Comparison of ENCODE assay signal across 7 cellular contexts in genomic region chr12:32671930-32672785, GRCh38. TPM values are rescaled to one million over a fixed set of nuclear protein-coding genes. Genes with fewer than 3 reads are reported as not detected.
A peak's percentile ranks its signal among the peaks of the same experiment; 100 is the strongest.
DNase-seq lines count a peak whose midpoint lies in the region; ATAC-seq and TF ChIP-seq lines count a peak whose summit lies in the region.

No MANE protein-coding gene starts in this region.

- no peak overlapping the region for H3K14ac ChIP-seq in IMR-90 (replicated peaks; ENCODE audit: low read depth, low read length)

- no peak overlapping the region for H2AK5ac ChIP-seq in IMR-90 (ENCODE audit: low read depth, low read length)

- H3K27ac ChIP-seq in IMR-90 (ENCODE audit: insufficient read depth, low read length) (no peak overlapping the region), mammary epithelial cell (ENCODE audit: insufficient read depth, low read depth, low read length) (no peak overlapping the region), upper lobe of right lung (no peak overlapping the region)

- CTCF ChIA-PET in IMR-90 (lab: Yijun Ruan, JAX): interaction anchor here (0.7 to 1.9 kb wide), 5 partner anchors 9 to 307 kb away, joined by 3 to 14 read pairs (median 5); no protein-coding TSS in a partner anchor
- CTCF ChIA-PET in mammary epithelial cell (lab: Charles Lee; ENCODE audit: low non-redundant PET): no interaction called here

- peak; percentile 65 for DNase-seq in GM12865 (ENCODE audit: low read depth)
- peak; percentile 83 for DNase-seq in IMR-90
- DNase-seq in NOMO-1 (lab: John Stamatoyannopoulos, UW; ENCODE audit: unreplicated experiment in 2 of 2): peak; percentile 40 to 61
- peak; percentile 37 for DNase-seq in mammary epithelial cell
- DNase-seq in kidney glomerular epithelial cell (lab: John Stamatoyannopoulos, UW): peak; percentile 40
- DNase-seq in upper lobe of right lung: no peak
- no peak for DNase-seq in activated CD4-positive, CD25-positive, alpha-beta regulatory T cell (lab: John Stamatoyannopoulos, UW)

- H3K4me3 ChIP-seq in GM12865 (ENCODE audit: low read depth, low read length) (no peak overlapping the region), IMR-90 (ENCODE audit: insufficient read depth, low read depth, low read length) (no peak overlapping the region), mammary epithelial cell (replicated peaks in 1 of 3; ENCODE audit: insufficient read depth in 1 of 3, low read depth in 2 of 3, low read length in 3 of 3) (no peak overlapping the region), upper lobe of right lung (no peak overlapping the region)

- TF ChIP-seq POLR2A in IMR-90 (IDR thresholded peaks at IDR 0.05; ENCODE audit: low read depth, low read length): no peak

- H3K4me1 ChIP-seq in IMR-90 (ENCODE audit: control insufficient read depth, insufficient read depth, low read length) (no peaks in the 10 kb centered on the region), mammary epithelial cell (ENCODE audit: insufficient read depth, low read length) (no peaks in the 10 kb centered on the region), upper lobe of right lung (no peaks in the 10 kb centered on the region)

- H3K27me3 ChIP-seq in IMR-90 (ENCODE audit: control insufficient read depth, insufficient read depth, low read length) (no peaks in the 10 kb centered on the region), mammary epithelial cell (ENCODE audit: insufficient read depth, low read length) (no peaks in the 10 kb centered on the region), upper lobe of right lung (no peaks in the 10 kb centered on the region)

- POLR2A ChIA-PET in IMR-90 (lab: Charles Lee; ENCODE audit: unreplicated experiment): no interaction called here

- no peak overlapping the region for H4K91ac ChIP-seq in IMR-90 (ENCODE audit: insufficient read depth, low read depth, low read length)

- no peaks in the 10 kb centered on the region for H3K9me1 ChIP-seq in IMR-90 (ENCODE audit: insufficient read depth, low read length)

- H3K4me2 ChIP-seq in IMR-90 (ENCODE audit: low read depth, low read length) (no peak overlapping the region), mammary epithelial cell (ENCODE audit: insufficient read depth, low read depth, low read length) (no peak overlapping the region)

- no peak overlapping the region for H2BK15ac ChIP-seq in IMR-90 (ENCODE audit: low read depth, low read length)

- no peak overlapping the region for H2BK5ac ChIP-seq in IMR-90 (ENCODE audit: low read depth, low read length, poor library complexity, severe bottlenecking)

- no peak overlapping the region for H2AK9ac ChIP-seq in IMR-90 (replicated peaks; ENCODE audit: low read depth, low read length, poor library complexity)

- H4K5ac ChIP-seq in IMR-90 (ENCODE audit: low read depth, low read length): no peak overlapping the region

- H2AFZ ChIP-seq in IMR-90 (replicated peaks; ENCODE audit: low read length, poor library complexity) (no peak overlapping the region), mammary epithelial cell (ENCODE audit: low read depth, low read length) (no peak overlapping the region)

- no TSS peak for BruUV-seq in IMR-90 (replicated peaks; lab: Mats Ljungman, UMichigan)
- BruUV-seq in mammary epithelial cell (replicated peaks; lab: Mats Ljungman, UMichigan): no TSS peak

- TF ChIP-seq RAD21 in IMR-90 (IDR thresholded peaks at IDR 0.05; ENCODE audit: low read length): peak; percentile 83

- intact Hi-C loops in IMR-90 (cut with micrococcal nuclease): loop anchor here (1.0 to 5.0 kb wide), 4 partner anchors 217 to 1015 kb away; partner anchors contain the start of gene ETFBKMT
- intact Hi-C loops in mammary epithelial cell (cut with micrococcal nuclease): loop anchor here (1.0 to 10.0 kb wide), 6 partner anchors 217 to 1019 kb away; partner anchors contain the start of gene PKP2
- intact Hi-C loops in upper lobe of right lung (cut with DNase I): loop anchor here (10.0 kb wide), 1 partner anchor 307 kb away; no protein-coding TSS in a partner anchor

- no peak overlapping the region for H2BK20ac ChIP-seq in IMR-90 (ENCODE audit: low read depth, low read length)

- no peak overlapping the region for H3K23ac ChIP-seq in IMR-90 (ENCODE audit: low read depth, low read length)

- in situ Hi-C loops in IMR-90 (cut with MboI; ENCODE audit: low sequenced_read_pairs): loop anchor here (5.0 kb wide), 1 partner anchor 300 kb away; no protein-coding TSS in a partner anchor
- in situ Hi-C loops in mammary epithelial cell (cut with MboI; ENCODE audit: low sequenced_read_pairs in 2 of 2): loop anchor here (25.0 kb wide), 2 partner anchors 310 to 1010 kb away; partner anchors contain the start of gene ETFBKMT (in 1 of the 2)

- H3K36me3 ChIP-seq in IMR-90 (ENCODE audit: control insufficient read depth, insufficient read depth, low read length) (no peaks in the 10 kb centered on the region), mammary epithelial cell (ENCODE audit: insufficient read depth, low read length) (no peaks in the 10 kb centered on the region), upper lobe of right lung (no peaks in the 10 kb centered on the region)

- dilution Hi-C loops in IMR-90 (cut with HindIII; ENCODE audit: low sequenced_read_pairs, unreplicated experiment): no loop called here
- dilution Hi-C loops in mammary epithelial cell (cut with HindIII; ENCODE audit: low sequenced_read_pairs): no loop called here

- H3K4ac ChIP-seq in IMR-90 (ENCODE audit: low read depth, low read length): no peak overlapping the region

- no peaks in the 10 kb centered on the region for H3K79me1 ChIP-seq in IMR-90 (ENCODE audit: low read depth in 1 of 2, low read length in 2 of 2)

- no peaks in the 10 kb centered on the region for H4K20me1 ChIP-seq in IMR-90 (ENCODE audit: insufficient read depth, low read length)
- no peaks in the 10 kb centered on the region for H4K20me1 ChIP-seq in mammary epithelial cell (ENCODE audit: insufficient read depth, low read length)

- TF ChIP-seq CTCF in GM12865 (IDR thresholded peaks at IDR 0.05; ENCODE audit: insufficient read depth, low read depth, low read length, missing control alignments) (peak; percentile 55), IMR-90 (conservative IDR thresholded peaks at IDR 0.05; ENCODE audit: low read depth, low read length) (peak; percentile 77), mammary epithelial cell (conservative IDR thresholded peaks at IDR 0.05 in 1 of 2, IDR thresholded peaks at IDR 0.05 in 1 of 2; ENCODE audit: extremely low read depth in 1 of 2, insufficient read depth in 1 of 2, low read depth in 1 of 2, low read length in 2 of 2) (peak; percentile 53 to 63), upper lobe of right lung (IDR thresholded peaks at IDR 0.05) (peak; percentile 55)

- no peak overlapping the region for H4K8ac ChIP-seq in IMR-90 (ENCODE audit: low read depth in 2 of 2, low read length in 2 of 2)

- no peak overlapping the region for H3K56ac ChIP-seq in IMR-90 (ENCODE audit: extremely low read depth, insufficient read depth, low read length)

- no peaks in the 10 kb centered on the region for H3K79me2 ChIP-seq in mammary epithelial cell (ENCODE audit: insufficient read depth, low read length)

- ATAC-seq in IMR-90 (ENCODE audit: low read depth) (peak; percentile 92), upper lobe of right lung (peak; percentile 77)

- H3K9ac ChIP-seq in IMR-90 (ENCODE audit: low read depth, low read length) (no peak overlapping the region), mammary epithelial cell (ENCODE audit: insufficient read depth, low read length) (no peak overlapping the region)

- peaks cover 9% of the 10 kb centered on the region for H3K9me3 ChIP-seq in IMR-90 (ENCODE audit: control insufficient read depth, insufficient read depth, low read length)
- peaks cover 4% of the 10 kb centered on the region for H3K9me3 ChIP-seq in mammary epithelial cell (replicated peaks; ENCODE audit: insufficient read depth, low read length)
- H3K9me3 ChIP-seq in upper lobe of right lung: peaks cover 3% of the 10 kb centered on the region

- H2BK120ac ChIP-seq in IMR-90 (ENCODE audit: low read depth, low read length): no peak overlapping the region

- no CpG with 5 or more reads among the region's 11 CpGs for WGBS in IMR-90 (ENCODE audit: extremely low coverage in 2 of 2, insufficient read length in 1 of 2), 2 experiments
- WGBS in mammary epithelial cell (ENCODE audit: low coverage, missing lambda C conversion rate): 51% methylated on average over 11 of the region's 11 CpGs

- no peak overlapping the region for H3K18ac ChIP-seq in IMR-90 (ENCODE audit: low read depth, low read length)

TF ChIP-seq in IMR-90, 13 proteins besides CTCF, POLR2A, EP300 and RAD21:
- no peak for TF ChIP-seq BHLHE40 (IDR thresholded peaks at IDR 0.05; ENCODE audit: low read depth, low read length)
- TF ChIP-seq SMC3 (IDR thresholded peaks at IDR 0.05; ENCODE audit: low read depth, low read length): peak; percentile 75

RNA-seq across cellular contexts. Expression of gene DNM1L, which starts 6.9 kb away (rescaled TPM):
- total RNA-seq in IMR-90 (2012; rRNA removed): 70.1 and 102 TPM in 2 replicates
- 36.7 and 44.8 TPM in 2 replicates for polyA plus RNA-seq in IMR-90 (2012; rRNA removed)
- 8.0 and 9.4 TPM in 2 replicates for polyA plus RNA-seq in IMR-90 (2012; cell fraction: cytosol; rRNA removed)
- 13.5 and 72.4 TPM in 2 replicates for polyA plus RNA-seq in IMR-90 (2012; cell fraction: nucleus; rRNA removed; ENCODE audit: low replicate concordance)
- total RNA-seq in mammary epithelial cell: 100 to 1,000 TPM in 1 of 2 donors, 10 to 100 TPM in 1; 96.9 to 151 TPM
- 73.9 TPM for polyA plus RNA-seq in mammary epithelial cell
- polyA minus RNA-seq in mammary epithelial cell: 90.7 TPM
- 48.5 TPM for total RNA-seq in upper lobe of right lung

Comparison
In these comparisons a context has a peak if more than half of its experiments do, and no peak if none do; other contexts are left out.
1. DNase-seq: peak in GM12865 (single experiment), IMR-90 (single experiment), NOMO-1 (2 of 2), mammary epithelial cell (single experiment) and kidney glomerular epithelial cell (single experiment); none in upper lobe of right lung (single experiment) and activated CD4-positive, CD25-positive, alpha-beta regulatory T cell (0 of 4).
2. Peak in every context shown above with its lines, with median percentiles within 50 percentile points of each other: CTCF ChIP-seq.